22 cellular contexts compared by ENCODE assay signal in genomic region chr10:121841862-121842261, GRCh38.
DNase-seq lines count a peak whose midpoint lies in the region; TF ChIP-seq lines count a peak whose summit lies in the region.
"Had no signal": no experiment of that assay in that cellular context is flagged by ENCODE, and none has a peak within 500 bp of the region (broad histone marks: within the 10 kb centered on the region; RNA-seq: fewer than 3 reads in every experiment).

No MANE protein-coding gene starts in this region.

- H3K4me3 Mint-ChIP-seq in type B pancreatic cell = no peak overlapping the region
- H3K4me3 Mint-ChIP-seq: CD14-positive monocyte; CD4-positive, alpha-beta T cell; CD8-positive, alpha-beta memory T cell had no signal

- H3K9me3 ChIP-seq in Karpas-422 (ENCODE audit: low read length) (no peaks in the 10 kb centered on the region; the same call in 1 of the 2 replicates), esophagus squamous epithelium (no peaks in the 10 kb centered on the region)
- H3K9me3 ChIP-seq: A549, BE2C had no signal

- no peak for TF ChIP-seq POLR2A in esophagus squamous epithelium (IDR thresholded peaks at IDR 0.05)

- peaks cover 72% of the 10 kb centered on the region for H3K79me2 ChIP-seq in Karpas-422 (ENCODE audit: low read length)

- H3K36me3 ChIP-seq in Karpas-422 (ENCODE audit: insufficient read depth, low read length) (peaks cover 19% of the 10 kb centered on the region), esophagus squamous epithelium (peaks cover 0 to 20% (median 0%) of the 10 kb centered on the region in 3 donors)
- H3K36me3 ChIP-seq: BE2C had no signal

- no peaks in the 10 kb centered on the region for H3K9me2 ChIP-seq in Karpas-422 (replicated peaks; ENCODE audit: insufficient read depth, low read length)

- intact Hi-C loops in esophagus squamous epithelium (cut with DNase I) = no loop called here

- no peaks in the 10 kb centered on the region for H3K27me3 ChIP-seq in Karpas-422 (ENCODE audit: low read length)
- no peaks in the 10 kb centered on the region for H3K27me3 ChIP-seq in esophagus squamous epithelium
- H3K27me3 ChIP-seq: BE2C; BLaER1 treated with 17β-estradiol and CSF1 and Interleukin-3, amounts not matched to agents 10 nM and 100 nM had no signal

- peaks cover 18% of the 10 kb centered on the region for H3K4me1 ChIP-seq in Karpas-422 (ENCODE audit: low read length)
- H3K4me1 ChIP-seq in esophagus squamous epithelium = peaks cover 0 to 20% (median 4%) of the 10 kb centered on the region in 3 donors
- H3K4me1 ChIP-seq: A549; BE2C; BLaER1 treated with 17β-estradiol and CSF1 and Interleukin-3, amounts not matched to agents 10 nM and 100 nM had no signal

- no peaks in the 10 kb centered on the region for H3K27me3 Mint-ChIP-seq in type B pancreatic cell
- H3K27me3 Mint-ChIP-seq: CD4-positive, alpha-beta T cell; CD8-positive, alpha-beta memory T cell had no signal

- H2AFZ ChIP-seq in Karpas-422 (ENCODE audit: low read length) = no peak overlapping the region
- H2AFZ ChIP-seq: GM23248 had no signal

- H3K27ac ChIP-seq in Karpas-422 (ENCODE audit: low read length) (peak overlapping the region; percentile 24; the same call in 1 of the 2 replicates), esophagus squamous epithelium (peak overlapping the region in 3 of 4 donors; percentile 54 to 69 (median 69))
- H3K27ac ChIP-seq: A549; BLaER1 treated with 17β-estradiol and CSF1 and Interleukin-3, amounts not matched to agents 10 nM and 100 nM; GM23248 had no signal

- no peak overlapping the region for H3K4me2 ChIP-seq in Karpas-422 (ENCODE audit: low read depth, low read length, poor library complexity, severe bottlenecking)
- H3K4me2 ChIP-seq: A549; BLaER1 treated with 17β-estradiol and CSF1 and Interleukin-3, amounts not matched to agents 10 nM and 100 nM had no signal

- no peak for DNase-seq in Karpas-422
- DNase-seq in epithelial cell of esophagus (ENCODE audit: low read depth) = peak; percentile 72
- DNase-seq in esophagus squamous epithelium (lab: John Stamatoyannopoulos, UW) = no peak
- DNase-seq in type B pancreatic cell (ENCODE audit: extremely low spot score, unreplicated experiment) = no peak
- no peak for DNase-seq in effector CD8-positive, alpha-beta T cell (lab: John Stamatoyannopoulos, UW)
- DNase-seq in HuH-7 (ENCODE audit: low spot score) = no peak
- DNase-seq in hepatic stellate cell (ENCODE audit: low spot score) = no peak
- DNase-seq: 8988T; ACHN; AML-193; BE2C; Calu3; CD4-positive, alpha-beta T cell; CD8-positive, alpha-beta memory T cell; DMS153; DND-41; GM23248; H7; HCEC 1CT had no signal

- H3K4me1 Mint-ChIP-seq in type B pancreatic cell (ENCODE audit: unreplicated experiment) = peaks cover 10% of the 10 kb centered on the region

- no peak for TF ChIP-seq CTCF in epithelial cell of esophagus (IDR thresholded peaks at IDR 0.05; ENCODE audit: insufficient read depth, low read depth, low read length, missing control alignments)
- no peak for TF ChIP-seq CTCF in esophagus squamous epithelium (IDR thresholded peaks at IDR 0.05)
- no peak for TF ChIP-seq CTCF in type B pancreatic cell (conservative IDR thresholded peaks at IDR 0.05)

- H3K9me3 Mint-ChIP-seq in type B pancreatic cell = no peaks in the 10 kb centered on the region
- H3K9me3 Mint-ChIP-seq: CD4-positive, alpha-beta T cell had no signal

- H3K4me3 ChIP-seq in Karpas-422 (ENCODE audit: low read length) (no peak overlapping the region), epithelial cell of esophagus (ENCODE audit: low read length) (no peak overlapping the region), esophagus squamous epithelium (no peak overlapping the region)
- H3K4me3 ChIP-seq: A549; BLaER1 treated with 17β-estradiol and CSF1 and Interleukin-3, amounts not matched to agents 10 nM and 100 nM; GM23248 had no signal

- H3K27ac Mint-ChIP-seq in type B pancreatic cell = peak overlapping the region; percentile 34
- H3K27ac Mint-ChIP-seq: CD4-positive, alpha-beta T cell had no signal

- no peaks in the 10 kb centered on the region for H4K20me1 ChIP-seq in Karpas-422 (ENCODE audit: insufficient read depth, low read depth, low read length)

- no peak overlapping the region for H3K9ac ChIP-seq in Karpas-422 (ENCODE audit: low read length)
- H3K9ac ChIP-seq: BLaER1 treated with 17β-estradiol and CSF1 and Interleukin-3, amounts not matched to agents 10 nM and 100 nM; GM23248 had no signal

- peaks cover 39% of the 10 kb centered on the region for H3K36me3 Mint-ChIP-seq in type B pancreatic cell
